8 cellular contexts compared by ENCODE assay signal in the genomic region with DNA sequence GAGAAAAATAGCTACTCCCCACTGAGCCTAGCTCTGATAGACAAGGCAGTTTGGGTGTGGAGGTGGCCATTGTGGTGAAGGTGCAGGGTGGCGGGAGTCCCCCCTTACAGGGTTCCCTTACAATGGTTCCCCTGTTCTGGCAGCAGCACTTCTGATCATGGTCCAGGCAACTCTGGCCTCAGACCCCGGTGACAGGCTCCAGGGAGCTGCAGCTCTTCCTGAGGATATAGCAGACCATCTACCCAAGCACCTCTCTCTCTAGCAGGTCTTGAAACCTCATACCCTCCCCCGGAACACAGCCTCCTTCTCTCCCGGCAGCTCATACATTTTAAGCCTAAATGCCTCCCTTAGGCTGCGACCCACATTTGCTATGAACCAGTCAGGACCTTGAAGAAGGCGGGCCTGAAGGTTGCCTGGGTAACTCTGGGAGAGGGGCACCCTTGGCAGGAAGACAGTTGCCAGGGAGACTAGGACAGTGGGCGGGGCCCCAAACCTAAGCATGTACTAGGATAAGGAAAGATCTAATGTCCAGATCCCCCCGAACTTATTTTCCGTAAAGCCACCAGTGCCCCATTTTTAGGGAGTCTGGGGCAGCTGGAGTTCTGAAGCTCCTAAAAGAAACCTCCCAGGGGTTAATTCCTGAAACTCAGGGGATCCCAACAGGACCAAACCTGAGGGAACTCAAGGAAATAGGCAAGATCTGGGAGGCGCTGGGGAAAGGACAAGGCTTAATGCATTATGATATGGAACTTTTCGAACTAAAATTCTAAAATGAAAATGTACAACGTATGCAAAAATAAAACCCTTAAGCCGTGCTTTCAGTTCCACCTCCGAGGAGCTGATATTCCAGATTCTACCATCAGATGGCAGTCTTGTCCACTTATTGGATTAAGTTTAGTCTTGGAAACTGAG. TPM values are rescaled to one million over a fixed set of nuclear protein-coding genes. Genes with fewer than 3 reads are reported as not detected.
DNase-seq lines count a peak whose midpoint lies in the region; ATAC-seq and TF ChIP-seq lines count a peak whose summit lies in the region.

No MANE protein-coding gene starts in this region.

- POLR2A ChIA-PET in WTC11 (lab: Charles Lee): interaction anchor here (0.5 to 2.7 kb wide), 7 partner anchors 9 to 484 kb away, joined by 3 to 16 read pairs (median 5); partner anchors contain the start of genes CD63, DNAJC14, ORMDL2 and RAB5B

- no peaks in the 10 kb centered on the region for H3K36me3 Mint-ChIP-seq in WTC11
- no peaks in the 10 kb centered on the region for H3K36me3 Mint-ChIP-seq in chondrocyte (ENCODE audit: low read depth)

- H3K4me3 ChIP-seq in AG09309 (ENCODE audit: control insufficient read depth, low read depth, low read length): peak overlapping the region; percentile 60

- H3K27me3 Mint-ChIP-seq in WTC11 (ENCODE audit: low read depth) (peaks cover 2% of the 10 kb centered on the region; the same call in 1 of the 2 replicates), chondrocyte (ENCODE audit: low read depth) (no peaks in the 10 kb centered on the region)

- DNase-seq in AG09309 (ENCODE audit: low read depth): no peak
- DNase-seq in NCI-H2227 (lab: John Stamatoyannopoulos, UW; ENCODE audit: unreplicated experiment): peak; percentile 86
- DNase-seq in WTC11 (ENCODE audit: low spot score): peak; percentile 90
- DNase-seq in chondrocyte (ENCODE audit: low spot score): no peak
- DNase-seq in kidney glomerular epithelial cell (lab: John Stamatoyannopoulos, UW): peak; percentile 71
- DNase-seq in stimulated activated CD4-positive, alpha-beta T cell treated with anti-CD3 and anti-CD28 coated beads, Interleukin-15, amount 100 ng/mL, for 48 hours (ENCODE audit: low read depth in 2 of 2): peak; percentile 63 to 73

- H3K9me3 Mint-ChIP-seq in WTC11 (no peaks in the 10 kb centered on the region), chondrocyte (ENCODE audit: low read depth) (no peaks in the 10 kb centered on the region)

- ATAC-seq in GM18907 (IDR thresholded peaks at IDR 0.05; ENCODE audit: unreplicated experiment) (peak; percentile 93), HG03139 (IDR thresholded peaks at IDR 0.05; ENCODE audit: unreplicated experiment) (peak; percentile 75), WTC11 (peak; percentile 77)

- TF ChIP-seq CTCF in AG09309 (IDR thresholded peaks at IDR 0.05; ENCODE audit: control insufficient read depth, insufficient read depth, low read depth, low read length, missing control alignments): peak; percentile 76
- TF ChIP-seq CTCF in WTC11 (IDR thresholded peaks at IDR 0.05): peak; percentile 73
- TF ChIP-seq CTCF in chondrocyte (IDR thresholded peaks at IDR 0.05): peak; percentile 98

- H3K4me3 Mint-ChIP-seq in WTC11 (peak overlapping the region; percentile 81), chondrocyte (ENCODE audit: unreplicated experiment) (peak overlapping the region; percentile 77)

- H3K27ac Mint-ChIP-seq in WTC11 (peak overlapping the region; percentile 86), chondrocyte (ENCODE audit: unreplicated experiment) (peak overlapping the region; percentile 85)

- CTCF ChIA-PET in WTC11 (lab: Charles Lee): interaction anchor here (0.5 to 3.8 kb wide), 64 partner anchors 9 to 484 kb away, joined by 3 to 160 read pairs (median 5); partner anchors contain the start of genes BLOC1S1, CD63, DGKA and DNAJC14

- H3K4me1 Mint-ChIP-seq in WTC11 (peaks cover 31% of the 10 kb centered on the region), chondrocyte (ENCODE audit: low read depth) (peaks cover 21% of the 10 kb centered on the region)

TF ChIP-seq in WTC11, 78 proteins besides CTCF, POLR2A, EP300 and RAD21:
- no peak for TF ChIP-seq FOXP4 (CRISPR knock-in tag; IDR thresholded peaks at IDR 0.05)
- TF ChIP-seq, protein P1, sequence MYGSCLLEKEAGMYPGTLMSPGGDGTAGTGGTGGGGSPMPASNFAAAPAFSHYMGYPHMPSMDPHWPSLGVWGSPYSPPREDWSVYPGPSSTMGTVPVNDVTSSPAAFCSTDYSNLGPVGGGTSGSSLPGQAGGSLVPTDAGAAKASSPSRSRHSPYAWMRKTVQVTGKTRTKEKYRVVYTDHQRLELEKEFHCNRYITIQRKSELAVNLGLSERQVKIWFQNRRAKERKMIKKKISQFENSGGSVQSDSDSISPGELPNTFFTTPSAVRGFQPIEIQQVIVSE (CRISPR knock-in tag; IDR thresholded peaks at IDR 0.05; ENCODE audit: borderline replicate concordance): no peak
- TF ChIP-seq, protein P2, sequence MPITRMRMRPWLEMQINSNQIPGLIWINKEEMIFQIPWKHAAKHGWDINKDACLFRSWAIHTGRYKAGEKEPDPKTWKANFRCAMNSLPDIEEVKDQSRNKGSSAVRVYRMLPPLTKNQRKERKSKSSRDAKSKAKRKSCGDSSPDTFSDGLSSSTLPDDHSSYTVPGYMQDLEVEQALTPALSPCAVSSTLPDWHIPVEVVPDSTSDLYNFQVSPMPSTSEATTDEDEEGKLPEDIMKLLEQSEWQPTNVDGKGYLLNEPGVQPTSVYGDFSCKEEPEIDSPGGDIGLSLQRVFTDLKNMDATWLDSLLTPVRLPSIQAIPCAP (CRISPR knock-in tag; IDR thresholded peaks at IDR 0.05): no peak
- TF ChIP-seq, protein P3, sequence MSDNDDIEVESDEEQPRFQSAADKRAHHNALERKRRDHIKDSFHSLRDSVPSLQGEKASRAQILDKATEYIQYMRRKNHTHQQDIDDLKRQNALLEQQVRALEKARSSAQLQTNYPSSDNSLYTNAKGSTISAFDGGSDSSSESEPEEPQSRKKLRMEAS (CRISPR knock-in tag; IDR thresholded peaks at IDR 0.05): 0 out of 2 replicates have a peak, but pooled peaks have one; percentile 41
- no peak for TF ChIP-seq ESRRA (CRISPR knock-in tag; IDR thresholded peaks at IDR 0.05; ENCODE audit: borderline replicate concordance)
- TF ChIP-seq SP1 (CRISPR knock-in tag; conservative IDR thresholded peaks at IDR 0.05): peak; percentile 73; the same call in 1 of the 2 replicates
- TF ChIP-seq, protein P4, sequence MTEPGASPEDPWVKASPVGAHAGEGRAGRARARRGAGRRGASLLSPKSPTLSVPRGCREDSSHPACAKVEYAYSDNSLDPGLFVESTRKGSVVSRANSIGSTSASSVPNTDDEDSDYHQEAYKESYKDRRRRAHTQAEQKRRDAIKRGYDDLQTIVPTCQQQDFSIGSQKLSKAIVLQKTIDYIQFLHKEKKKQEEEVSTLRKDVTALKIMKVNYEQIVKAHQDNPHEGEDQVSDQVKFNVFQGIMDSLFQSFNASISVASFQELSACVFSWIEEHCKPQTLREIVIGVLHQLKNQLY (CRISPR knock-in tag; IDR thresholded peaks at IDR 0.05): no peak
- TF ChIP-seq, protein P5, sequence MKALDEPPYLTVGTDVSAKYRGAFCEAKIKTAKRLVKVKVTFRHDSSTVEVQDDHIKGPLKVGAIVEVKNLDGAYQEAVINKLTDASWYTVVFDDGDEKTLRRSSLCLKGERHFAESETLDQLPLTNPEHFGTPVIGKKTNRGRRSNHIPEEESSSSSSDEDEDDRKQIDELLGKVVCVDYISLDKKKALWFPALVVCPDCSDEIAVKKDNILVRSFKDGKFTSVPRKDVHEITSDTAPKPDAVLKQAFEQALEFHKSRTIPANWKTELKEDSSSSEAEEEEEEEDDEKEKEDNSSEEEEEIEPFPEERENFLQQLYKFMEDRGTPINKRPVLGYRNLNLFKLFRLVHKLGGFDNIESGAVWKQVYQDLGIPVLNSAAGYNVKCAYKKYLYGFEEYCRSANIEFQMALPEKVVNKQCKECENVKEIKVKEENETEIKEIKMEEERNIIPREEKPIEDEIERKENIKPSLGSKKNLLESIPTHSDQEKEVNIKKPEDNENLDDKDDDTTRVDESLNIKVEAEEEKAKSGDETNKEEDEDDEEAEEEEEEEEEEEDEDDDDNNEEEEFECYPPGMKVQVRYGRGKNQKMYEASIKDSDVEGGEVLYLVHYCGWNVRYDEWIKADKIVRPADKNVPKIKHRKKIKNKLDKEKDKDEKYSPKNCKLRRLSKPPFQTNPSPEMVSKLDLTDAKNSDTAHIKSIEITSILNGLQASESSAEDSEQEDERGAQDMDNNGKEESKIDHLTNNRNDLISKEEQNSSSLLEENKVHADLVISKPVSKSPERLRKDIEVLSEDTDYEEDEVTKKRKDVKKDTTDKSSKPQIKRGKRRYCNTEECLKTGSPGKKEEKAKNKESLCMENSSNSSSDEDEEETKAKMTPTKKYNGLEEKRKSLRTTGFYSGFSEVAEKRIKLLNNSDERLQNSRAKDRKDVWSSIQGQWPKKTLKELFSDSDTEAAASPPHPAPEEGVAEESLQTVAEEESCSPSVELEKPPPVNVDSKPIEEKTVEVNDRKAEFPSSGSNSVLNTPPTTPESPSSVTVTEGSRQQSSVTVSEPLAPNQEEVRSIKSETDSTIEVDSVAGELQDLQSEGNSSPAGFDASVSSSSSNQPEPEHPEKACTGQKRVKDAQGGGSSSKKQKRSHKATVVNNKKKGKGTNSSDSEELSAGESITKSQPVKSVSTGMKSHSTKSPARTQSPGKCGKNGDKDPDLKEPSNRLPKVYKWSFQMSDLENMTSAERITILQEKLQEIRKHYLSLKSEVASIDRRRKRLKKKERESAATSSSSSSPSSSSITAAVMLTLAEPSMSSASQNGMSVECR (CRISPR knock-in tag; IDR thresholded peaks at IDR 0.05; ENCODE audit: borderline replicate concordance): no peak

RNA-seq across cellular contexts. Expression of gene GDF11, which starts 4.6 kb away (rescaled TPM):
- total RNA-seq in WTC11 (2021) (16.9 to 20.7 TPM (median 19.6 TPM) in 3 replicates), chondrocyte (17.8 to 19.1 TPM (median 18.3 TPM) in 3 replicates)

RNA-seq across cellular contexts. Expression of gene CD63, which starts 9.6 kb away (rescaled TPM):
- total RNA-seq in WTC11 (2021): 409 to 419 TPM (median 414 TPM) in 3 replicates
- total RNA-seq in chondrocyte: 1,244 to 1,365 TPM (median 1,317 TPM) in 3 replicates

RNA-seq across cellular contexts. Expression of gene RDH5, which starts 18.2 kb away (rescaled TPM):
- total RNA-seq in WTC11 (2021) (3.0 to 5.8 TPM (median 3.5 TPM) in 3 replicates), chondrocyte (2.3 to 3.7 TPM (median 3.2 TPM) in 3 replicates)

RNA-seq across cellular contexts. Expression of gene BLOC1S1, which starts 22.5 kb away (rescaled TPM):
- total RNA-seq in WTC11 (2021) (81.9 to 97.1 TPM (median 95.1 TPM) in 3 replicates), chondrocyte (67.3 to 78.4 TPM (median 77.2 TPM) in 3 replicates)

RNA-seq across cellular contexts. Expression of gene ITGA7, which starts 30.7 kb away (rescaled TPM):
- 77.8 to 96.2 TPM (median 80.4 TPM) in 3 replicates for total RNA-seq in WTC11 (2021)
- total RNA-seq in chondrocyte: 5.6 to 32.4 TPM (median 31.6 TPM) in 3 replicates

Comparison
In these comparisons a context has a peak if more than half of its experiments do, and no peak if none do; other contexts are left out.
1. DNase-seq: peak in NCI-H2227 (single experiment), WTC11 (single experiment), kidney glomerular epithelial cell (single experiment) and stimulated activated CD4-positive, alpha-beta T cell treated with anti-CD3 and anti-CD28 coated beads, Interleukin-15, amount 100 ng/mL, for 48 hours (2 of 2); none in AG09309 (single experiment) and chondrocyte (single experiment).
2. Peak in every context shown above with its lines, with median percentiles within 50 percentile points of each other: CTCF ChIP-seq and ATAC-seq.